ENCODE assay signal across 19 cellular contexts in the genomic region with DNA sequence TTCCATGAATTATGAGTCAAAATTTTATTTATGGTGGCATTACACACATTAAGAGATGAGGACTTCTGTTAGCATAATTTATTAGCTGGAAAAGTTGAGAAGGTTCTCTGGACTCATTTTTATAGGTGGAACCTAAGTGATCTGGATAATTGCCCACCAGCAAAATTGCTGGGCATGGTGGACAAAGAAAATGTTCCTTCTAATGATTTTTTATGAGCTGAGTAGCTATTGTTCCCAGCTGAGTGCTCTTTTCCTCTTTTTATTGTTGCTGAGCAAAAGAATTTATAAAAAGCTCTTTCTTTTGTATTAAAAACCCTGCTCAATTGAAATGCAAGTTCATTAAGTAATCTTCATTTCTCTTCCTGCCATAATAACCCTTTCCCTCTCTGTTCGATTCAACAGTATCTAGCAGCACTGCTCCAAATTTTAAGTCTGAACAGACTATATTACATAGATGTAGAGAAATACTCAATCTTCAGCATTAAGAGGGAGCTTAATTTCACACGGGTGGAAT.
A peak's percentile ranks its signal among the peaks of the same experiment; 100 is the strongest.
DNase-seq lines count a peak whose midpoint lies in the region; ATAC-seq, FAIRE-seq and TF ChIP-seq lines count a peak whose summit lies in the region.
"Had no signal": no experiment of that assay in that cellular context is flagged by ENCODE, and none has a peak within 500 bp of the region (broad histone marks: within the 10 kb centered on the region; RNA-seq: fewer than 3 reads in every experiment).

No MANE protein-coding gene starts in this region.

- H3K4me3 Mint-ChIP-seq in activated naive CD4-positive, alpha-beta T cell treated with anti-CD3 and anti-CD28 coated beads, Interleukin-2, amount 50 U/mL, for 24 hours = no peak overlapping the region
- no peak overlapping the region for H3K4me3 Mint-ChIP-seq in activated naive CD4-positive, alpha-beta T cell treated with anti-CD3 and anti-CD28 coated beads for 36 hours
- no peak overlapping the region for H3K4me3 Mint-ChIP-seq in activated CD8-positive, alpha-beta T cell treated with anti-CD3 and anti-CD28 coated beads for 36 hours
- H3K4me3 Mint-ChIP-seq: CD14-positive monocyte; CD4-positive, alpha-beta memory T cell; GM23338 had no signal

- H3K4me1 Mint-ChIP-seq in activated naive CD4-positive, alpha-beta T cell treated with anti-CD3 and anti-CD28 coated beads, Interleukin-2, amount 50 U/mL, for 24 hours = no peaks in the 10 kb centered on the region
- no peaks in the 10 kb centered on the region for H3K4me1 Mint-ChIP-seq in activated naive CD4-positive, alpha-beta T cell treated with anti-CD3 and anti-CD28 coated beads for 36 hours (ENCODE audit: low read depth)
- H3K4me1 Mint-ChIP-seq in activated CD8-positive, alpha-beta T cell treated with anti-CD3 and anti-CD28 coated beads for 36 hours (ENCODE audit: low read depth) = no peaks in the 10 kb centered on the region
- H3K4me1 Mint-ChIP-seq: CD14-positive monocyte; CD4-positive, alpha-beta memory T cell had no signal

- TF ChIP-seq CTCF in D721Med (IDR thresholded peaks at IDR 0.05; ENCODE audit: insufficient read depth, missing control alignments) = no peak
- TF ChIP-seq CTCF in activated CD8-positive, alpha-beta T cell treated with anti-CD3 and anti-CD28 coated beads for 36 hours (IDR thresholded peaks at IDR 0.05) = no peak

- intact Hi-C loops in activated naive CD4-positive, alpha-beta T cell treated with anti-CD3 and anti-CD28 coated beads for 36 hours (cut with micrococcal nuclease) = no loop called here
- intact Hi-C loops in activated CD8-positive, alpha-beta T cell treated with anti-CD3 and anti-CD28 coated beads for 36 hours (cut with micrococcal nuclease) = no loop called here

- no peak for ATAC-seq in activated CD8-positive, alpha-beta T cell treated with anti-CD3 and anti-CD28 coated beads for 36 hours
- ATAC-seq: A549, GM23338, HCT116 had no signal

- CTCF ChIA-PET in activated naive CD4-positive, alpha-beta T cell treated with anti-CD3 and anti-CD28 coated beads for 36 hours (lab: Charles Lee) = interaction anchor here (0.7 to 1.0 kb wide), 2 partner anchors 64 to 142 kb away, joined by 3 read pairs; no protein-coding TSS in a partner anchor
- CTCF ChIA-PET in HEK293T (lab: Yijun Ruan, JAX) = interaction anchor here (0.6 kb wide), 1 partner anchor 209 kb away, joined by 3 read pairs; no protein-coding TSS in a partner anchor
- CTCF ChIA-PET in activated CD8-positive, alpha-beta T cell treated with anti-CD3 and anti-CD28 coated beads for 36 hours (lab: Charles Lee) = interaction anchor here (0.8 to 1.7 kb wide), 2 partner anchors 10 to 142 kb away, joined by 3 to 7 read pairs; no protein-coding TSS in a partner anchor

- POLR2A ChIA-PET in HEK293T (lab: Yijun Ruan, JAX) = no interaction called here
- POLR2A ChIA-PET in activated CD8-positive, alpha-beta T cell treated with anti-CD3 and anti-CD28 coated beads for 36 hours (lab: Charles Lee) = no interaction called here

- H3K27ac Mint-ChIP-seq in activated naive CD4-positive, alpha-beta T cell treated with anti-CD3 and anti-CD28 coated beads, Interleukin-2, amount 50 U/mL, for 24 hours = peak overlapping the region; percentile 5
- no peak overlapping the region for H3K27ac Mint-ChIP-seq in activated naive CD4-positive, alpha-beta T cell treated with anti-CD3 and anti-CD28 coated beads for 36 hours
- no peak overlapping the region for H3K27ac Mint-ChIP-seq in activated CD8-positive, alpha-beta T cell treated with anti-CD3 and anti-CD28 coated beads for 36 hours
- H3K27ac Mint-ChIP-seq: CD14-positive monocyte; CD4-positive, alpha-beta memory T cell; GM23338 had no signal

- no peak for DNase-seq in activated naive CD4-positive, alpha-beta T cell treated with anti-CD3 and anti-CD28 coated beads for 36 hours
- DNase-seq in HEK293T (ENCODE audit: extremely low spot score) (no peak), dermis blood vessel endothelial cell (peak; percentile 42), D721Med (ENCODE audit: insufficient read length, low spot score) (no peak), HUDEP-2 (lab: John Stamatoyannopoulos, UW; ENCODE audit: unreplicated experiment in 76 of 76) (no peak)
- no peak for DNase-seq in activated CD8-positive, alpha-beta T cell treated with anti-CD3 and anti-CD28 coated beads for 36 hours
- DNase-seq: Calu3; CD4-positive, alpha-beta memory T cell; DMS 273 treated with DMSO at 0.1 percent for 48 hours; DMS53; GDM1 had no signal

- no peaks in the 10 kb centered on the region for H3K9me3 Mint-ChIP-seq in activated naive CD4-positive, alpha-beta T cell treated with anti-CD3 and anti-CD28 coated beads, Interleukin-2, amount 50 U/mL, for 24 hours
- no peaks in the 10 kb centered on the region for H3K9me3 Mint-ChIP-seq in activated naive CD4-positive, alpha-beta T cell treated with anti-CD3 and anti-CD28 coated beads for 36 hours
- H3K9me3 Mint-ChIP-seq in activated CD8-positive, alpha-beta T cell treated with anti-CD3 and anti-CD28 coated beads for 36 hours = no peaks in the 10 kb centered on the region
- H3K9me3 Mint-ChIP-seq: CD4-positive, alpha-beta memory T cell; GM23338 had no signal

- no peak for FAIRE-seq in D721Med (lab: Jason Lieb, UNC)
- FAIRE-seq: A549, GM12892, GM18507, H54 had no signal

- no peaks in the 10 kb centered on the region for H3K27me3 Mint-ChIP-seq in activated naive CD4-positive, alpha-beta T cell treated with anti-CD3 and anti-CD28 coated beads, Interleukin-2, amount 50 U/mL, for 24 hours
- H3K27me3 Mint-ChIP-seq in activated naive CD4-positive, alpha-beta T cell treated with anti-CD3 and anti-CD28 coated beads for 36 hours (ENCODE audit: low read depth) = no peaks in the 10 kb centered on the region
- no peaks in the 10 kb centered on the region for H3K27me3 Mint-ChIP-seq in activated CD8-positive, alpha-beta T cell treated with anti-CD3 and anti-CD28 coated beads for 36 hours
- H3K27me3 Mint-ChIP-seq: CD4-positive, alpha-beta memory T cell had no signal

- peaks cover 6% of the 10 kb centered on the region for H3K36me3 Mint-ChIP-seq in activated naive CD4-positive, alpha-beta T cell treated with anti-CD3 and anti-CD28 coated beads, Interleukin-2, amount 50 U/mL, for 24 hours
- H3K36me3 Mint-ChIP-seq in activated naive CD4-positive, alpha-beta T cell treated with anti-CD3 and anti-CD28 coated beads for 36 hours (ENCODE audit: low read depth) = peaks cover 2% of the 10 kb centered on the region
- no peaks in the 10 kb centered on the region for H3K36me3 Mint-ChIP-seq in activated CD8-positive, alpha-beta T cell treated with anti-CD3 and anti-CD28 coated beads for 36 hours (ENCODE audit: low read depth)

TF ChIP-seq in HEK293T, 16 proteins besides CTCF, POLR2A, EP300 and RAD21:
- TF ChIP-seq, protein P1, sequence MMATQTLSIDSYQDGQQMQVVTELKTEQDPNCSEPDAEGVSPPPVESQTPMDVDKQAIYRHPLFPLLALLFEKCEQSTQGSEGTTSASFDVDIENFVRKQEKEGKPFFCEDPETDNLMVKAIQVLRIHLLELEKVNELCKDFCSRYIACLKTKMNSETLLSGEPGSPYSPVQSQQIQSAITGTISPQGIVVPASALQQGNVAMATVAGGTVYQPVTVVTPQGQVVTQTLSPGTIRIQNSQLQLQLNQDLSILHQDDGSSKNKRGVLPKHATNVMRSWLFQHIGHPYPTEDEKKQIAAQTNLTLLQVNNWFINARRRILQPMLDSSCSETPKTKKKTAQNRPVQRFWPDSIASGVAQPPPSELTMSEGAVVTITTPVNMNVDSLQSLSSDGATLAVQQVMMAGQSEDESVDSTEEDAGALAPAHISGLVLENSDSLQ (IDR thresholded peaks at IDR 0.05) = peak; percentile 67; the same call in 1 of the 2 replicates
- TF ChIP-seq SP1 (IDR thresholded peaks at IDR 0.05) (no peak), LEF1 (IDR thresholded peaks at IDR 0.05; ENCODE audit: borderline replicate concordance) (no peak)
